Comparison of ENCODE assay signal across 8 cellular contexts in the genomic region with DNA sequence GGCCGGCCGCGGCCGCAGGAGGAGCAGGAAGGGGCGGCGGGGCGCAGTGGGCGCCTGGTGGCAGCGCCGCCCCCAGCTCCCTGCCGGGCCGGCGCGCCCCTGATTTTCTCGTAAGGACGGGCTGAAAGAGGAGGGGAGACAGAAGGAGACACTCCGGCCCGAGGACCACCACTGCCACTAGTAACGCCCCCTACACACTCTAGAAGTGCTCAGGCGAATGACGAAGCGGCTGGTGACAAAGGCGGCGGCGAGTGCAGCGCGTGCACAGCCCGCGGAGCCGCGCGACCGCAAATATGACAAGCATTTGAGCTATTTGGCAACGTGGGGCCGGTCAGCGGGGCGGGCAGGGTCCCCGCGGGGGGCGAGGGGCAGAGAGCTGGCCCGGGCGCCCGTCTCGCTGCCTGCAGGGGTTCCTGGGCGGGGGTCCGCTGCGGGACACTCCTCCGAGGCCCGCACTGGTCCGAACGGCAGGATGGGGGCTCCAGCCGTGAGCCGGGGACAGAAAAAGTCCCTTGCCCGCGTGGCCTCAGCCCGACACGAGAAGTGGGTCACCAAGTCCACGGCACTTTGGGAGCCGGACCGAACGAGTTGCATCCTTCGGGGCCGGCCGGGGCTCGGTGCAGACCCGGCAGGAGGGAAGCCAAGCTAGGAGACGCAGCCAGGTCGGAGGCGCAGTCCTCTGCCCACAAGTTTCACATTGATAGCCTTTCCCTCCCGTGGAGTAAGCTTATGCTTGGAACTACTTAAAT. TPM values are rescaled to one million over a fixed set of nuclear protein-coding genes. Genes with fewer than 3 reads are reported as not detected.
DNase-seq lines count a peak whose midpoint lies in the region; ATAC-seq and TF ChIP-seq lines count a peak whose summit lies in the region.

No MANE protein-coding gene starts in this region.

- peaks cover 3% of the 10 kb centered on the region for H3K36me3 Mint-ChIP-seq in activated CD4-positive, alpha-beta T cell treated with anti-CD3 and anti-CD28 coated beads, Interleukin-2, amount 10 ng/mL, durations not matched to agents 24 days and 14 days (ENCODE audit: low read depth)

- H3K27ac ChIP-seq in lung (ENCODE audit: low read depth in 1 of 2, low read length in 1 of 2) = peak overlapping the region; percentile 95 to 98

- CTCF ChIA-PET in AG04449 (lab: Yijun Ruan, JAX) = interaction anchor here (0.8 to 14.2 kb wide), 21 partner anchors 9 to 219 kb away, joined by 3 to 128 read pairs (median 5); no protein-coding TSS in a partner anchor

- DNase-seq in AG04449 (ENCODE audit: low read depth, low spot score) (no peak), NCI-H510A treated with DMSO at 0.1 percent for 48 hours (lab: John Stamatoyannopoulos, UW) (peak; percentile 88), dedifferentiated amniotic fluid mesenchymal stem cell (ENCODE audit: extremely low spot score) (peak; percentile 67), lung (ENCODE audit: low spot score) (peak; percentile 88)
- DNase-seq in activated CD4-positive, alpha-beta T cell treated with anti-CD3 and anti-CD28 coated beads, Interleukin-2, amount 10 ng/mL, durations not matched to agents 24 days and 14 days = peak; percentile 87
- peak; percentile 54 to 69 for DNase-seq in stimulated activated CD8-positive, alpha-beta memory T cell treated with anti-CD3 and anti-CD28 coated beads, Interleukin-7, amount 100 ng/mL, for 4 hours (ENCODE audit: low read depth in 2 of 2)

- H3K27me3 Mint-ChIP-seq in activated CD4-positive, alpha-beta T cell treated with anti-CD3 and anti-CD28 coated beads, Interleukin-2, amount 10 ng/mL, durations not matched to agents 24 days and 14 days = no peaks in the 10 kb centered on the region

- TF ChIP-seq CTCF in AG04449 (IDR thresholded peaks at IDR 0.05; ENCODE audit: insufficient read depth, low read length, missing control alignments) (no peak), lung (IDR thresholded peaks at IDR 0.05; ENCODE audit: control extremely low read depth, extremely low read depth) (no peak)

- intact Hi-C loops in activated CD4-positive, alpha-beta T cell treated with anti-CD3 and anti-CD28 coated beads, Interleukin-2, amount 10 ng/mL, durations not matched to agents 24 days and 14 days (cut with micrococcal nuclease) = loop anchor here (5.0 kb wide), 2 partner anchors 333 to 512 kb away; partner anchors contain the start of genes PELI1 and SLC1A4

- ATAC-seq in GM18868 (IDR thresholded peaks at IDR 0.05; ENCODE audit: unreplicated experiment) (peak; percentile 39), HG03103 (IDR thresholded peaks at IDR 0.05; ENCODE audit: low read depth, unreplicated experiment) (peak; percentile 38), lung (ENCODE audit: insufficient read depth, low FRiP score) (peak; percentile 68)

- H3K4me3 ChIP-seq in AG04449 (ENCODE audit: low read depth, low read length) = peak overlapping the region; percentile 71
- peak overlapping the region; percentile 66 for H3K4me3 ChIP-seq in lung

- H3K36me3 ChIP-seq in lung (ENCODE audit: control insufficient read depth in 2 of 2, insufficient read depth in 2 of 2, low read length in 2 of 2) = no peaks in the 10 kb centered on the region

- H3K9me3 Mint-ChIP-seq in activated CD4-positive, alpha-beta T cell treated with anti-CD3 and anti-CD28 coated beads, Interleukin-2, amount 10 ng/mL, durations not matched to agents 24 days and 14 days = no peaks in the 10 kb centered on the region

- H3K4me1 ChIP-seq in lung (ENCODE audit: control insufficient read depth in 2 of 2, insufficient read depth in 2 of 2, low read length in 2 of 2) = peaks cover 0 to 2% of the 10 kb centered on the region in 2 donors

- peaks cover 62% of the 10 kb centered on the region for H3K4me1 Mint-ChIP-seq in activated CD4-positive, alpha-beta T cell treated with anti-CD3 and anti-CD28 coated beads, Interleukin-2, amount 10 ng/mL, durations not matched to agents 24 days and 14 days

- H3K4me3 Mint-ChIP-seq in activated CD4-positive, alpha-beta T cell treated with anti-CD3 and anti-CD28 coated beads, Interleukin-2, amount 10 ng/mL, durations not matched to agents 24 days and 14 days = peak overlapping the region; percentile 81

- H3K27me3 ChIP-seq in lung (ENCODE audit: control insufficient read depth, insufficient read depth) = no peaks in the 10 kb centered on the region

- 0 to 1% methylated on average over 53 to 70 of the region's 70 CpGs for WGBS in lung, 2 donors

- peak overlapping the region; percentile 86 for H3K27ac Mint-ChIP-seq in activated CD4-positive, alpha-beta T cell treated with anti-CD3 and anti-CD28 coated beads, Interleukin-2, amount 10 ng/mL, durations not matched to agents 24 days and 14 days

- POLR2A ChIA-PET in AG04449 (lab: Yijun Ruan, JAX) = interaction anchor here (0.6 to 5.0 kb wide), 25 partner anchors 8 to 342 kb away, joined by 3 to 60 read pairs (median 5); no protein-coding TSS in a partner anchor

- no peaks in the 10 kb centered on the region for H3K9me3 ChIP-seq in lung (ENCODE audit: control insufficient read depth in 2 of 2, insufficient read depth in 1 of 2, low read length in 1 of 2)

RNA-seq across cellular contexts. Expression of gene SERTAD2, which starts 0.5 kb away (rescaled TPM):
- 24.6 and 26.7 TPM in 2 replicates for total RNA-seq in activated CD4-positive, alpha-beta T cell treated with anti-CD3 and anti-CD28 coated beads, Interleukin-2, amount 10 ng/mL, durations not matched to agents 24 days and 14 days
- total RNA-seq in lung = 10 to 100 TPM; 19.3 to 26.7 TPM
- 10 to 100 TPM in 1 of 2 donors, 1 to 10 TPM in 1; 7.9 to 11.6 TPM for polyA plus RNA-seq in lung
